In genomic region chr15:47246317-47246716, GRCh38 we compare ENCODE assay signal across 32 cellular contexts.
"Had no signal": no experiment of that assay in that cellular context is flagged by ENCODE, and none has a peak within 500 bp of the region (broad histone marks: within the 10 kb centered on the region; RNA-seq: fewer than 3 reads in every experiment).

No MANE protein-coding gene starts in this region.

- H3K27me3 Mint-ChIP-seq: activated CD4-positive, alpha-beta T cell treated with anti-CD3 and anti-CD28 coated beads for 36 hours; activated CD8-positive, alpha-beta T cell treated with anti-CD3 and anti-CD28 coated beads for 36 hours; activated naive CD8-positive, alpha-beta T cell treated with anti-CD3 and anti-CD28 coated beads, Interleukin-2, amount 10 ng/mL, durations not matched to agents 7 days and 5 days had no signal

- H3K36me3 ChIP-seq: adrenal gland, breast epithelium, SJCRH30 had no signal

- H3K4me3 ChIP-seq: adrenal gland, breast epithelium, SJCRH30 had no signal

- DNase-seq: activated CD4-positive, alpha-beta T cell treated with anti-CD3 and anti-CD28 coated beads for 36 hours; activated CD4-positive, alpha-beta T cell treated with anti-CD3 and anti-CD28 coated beads, Interleukin-2, amount 50 U/mL, for 1 hour; activated CD4-positive, CD25-positive, alpha-beta regulatory T cell; activated CD8-positive, alpha-beta memory T cell treated with anti-CD3 and anti-CD28 coated beads, Interleukin-2, amount 50 U/mL, for 48 hours; activated CD8-positive, alpha-beta T cell treated with anti-CD3 and anti-CD28 coated beads for 36 hours; activated naive CD4-positive, alpha-beta T cell treated with anti-CD3 and anti-CD28 coated beads, Interleukin-2, amount 50 U/mL, for 16 hours; activated naive CD8-positive, alpha-beta T cell treated with anti-CD3 and anti-CD28 coated beads, Interleukin-2, amount 10 ng/mL, durations not matched to agents 7 days and 5 days; activated T-cell treated with anti-CD3 and anti-CD28 coated beads, Interleukin-2, amount 50 U/mL, for 1 hour; adrenal gland; aorta; central memory CD4-positive, alpha-beta T cell; Kasumi-1; KBM-7; MV-4-11; NCI-H1092 treated with DMSO at 0.1 percent for 48 hours; NCI-H1417 treated with DMSO at 0.1 percent for 48 hours; NCI-H1694; NCI-H2029; NCI-H2107; NCI-H2171 treated with DMSO at 0.1 percent for 48 hours; NCI-H345; NCI-H510A; NCI-H526 treated with DMSO at 0.1 percent for 48 hours; NCI-H82; Right ventricle myocardium superior; RPMI8226; SJCRH30; SK-N-SH; T-helper 1 cell had no signal

- H3K4me2 ChIP-seq: SK-N-SH had no signal

- H3K27me3 ChIP-seq: adrenal gland, breast epithelium, SJCRH30 had no signal

- H3K4me3 Mint-ChIP-seq: activated CD4-positive, alpha-beta T cell treated with anti-CD3 and anti-CD28 coated beads for 36 hours; activated CD8-positive, alpha-beta T cell treated with anti-CD3 and anti-CD28 coated beads for 36 hours; activated naive CD8-positive, alpha-beta T cell treated with anti-CD3 and anti-CD28 coated beads, Interleukin-2, amount 10 ng/mL, durations not matched to agents 7 days and 5 days had no signal

- H3K9ac ChIP-seq: SK-N-SH had no signal

- H3K4me1 Mint-ChIP-seq: activated CD4-positive, alpha-beta T cell treated with anti-CD3 and anti-CD28 coated beads for 36 hours; activated naive CD8-positive, alpha-beta T cell treated with anti-CD3 and anti-CD28 coated beads, Interleukin-2, amount 10 ng/mL, durations not matched to agents 7 days and 5 days had no signal

- H3K9me3 ChIP-seq: adrenal gland, breast epithelium, SJCRH30, SK-N-SH had no signal

- ATAC-seq: activated CD4-positive, alpha-beta T cell treated with anti-CD3 and anti-CD28 coated beads for 36 hours; activated CD8-positive, alpha-beta T cell treated with anti-CD3 and anti-CD28 coated beads for 36 hours; Panc1 had no signal

- H3K27ac Mint-ChIP-seq: activated CD4-positive, alpha-beta T cell treated with anti-CD3 and anti-CD28 coated beads for 36 hours; activated CD8-positive, alpha-beta T cell treated with anti-CD3 and anti-CD28 coated beads for 36 hours; activated naive CD8-positive, alpha-beta T cell treated with anti-CD3 and anti-CD28 coated beads, Interleukin-2, amount 10 ng/mL, durations not matched to agents 7 days and 5 days had no signal

- H3K27ac ChIP-seq: adrenal gland, breast epithelium, SJCRH30, VCaP had no signal

- H3K36me3 Mint-ChIP-seq: activated naive CD8-positive, alpha-beta T cell treated with anti-CD3 and anti-CD28 coated beads, Interleukin-2, amount 10 ng/mL, durations not matched to agents 7 days and 5 days had no signal

- H3K9me2 ChIP-seq: SK-N-SH had no signal

- H3K4me1 ChIP-seq: adrenal gland, breast epithelium, SJCRH30 had no signal
